27 cellular contexts compared by ENCODE assay signal in genomic region chr4:112823141-112823540, GRCh38.
"Had no signal": no experiment of that assay in that cellular context is flagged by ENCODE, and none has a peak within 500 bp of the region (broad histone marks: within the 10 kb centered on the region; RNA-seq: fewer than 3 reads in every experiment).

No MANE protein-coding gene starts in this region.

- H3K9me3 Mint-ChIP-seq: activated CD4-positive, alpha-beta T cell treated with anti-CD3 and anti-CD28 coated beads, Interleukin-2, amount 10 ng/mL, durations not matched to agents 7 days and 5 days; activated naive CD8-positive, alpha-beta T cell treated with anti-CD3 and anti-CD28 coated beads, Interleukin-2, amount 50 U/mL, for 24 hours; activated T-cell treated with anti-CD3 and anti-CD28 coated beads, Interleukin-2, amount 50 U/mL, for 24 hours; activated T-helper 2 cell treated with anti-CD3 and anti-CD28 coated beads, Interferon-gamma antibody, Interleukin-2, Interleukin-4, amounts not matched to agents 10 μg/mL and 5 μg/mL and 100 μg/mL, durations not matched to agents 14 hours and 24 hours and 36 hours had no signal

- H3K36me3 Mint-ChIP-seq: activated naive CD8-positive, alpha-beta T cell had no signal

- DNase-seq: activated CD4-positive, alpha-beta T cell treated with anti-CD3 and anti-CD28 coated beads for 36 hours; activated CD4-positive, alpha-beta T cell treated with anti-CD3 and anti-CD28 coated beads, Interleukin-2, amount 10 ng/mL, durations not matched to agents 7 days and 5 days; activated CD4-positive, alpha-beta T cell treated with anti-CD3 and anti-CD28 coated beads, Interleukin-2, amount 50 U/mL, for 48 hours; activated CD8-positive, alpha-beta T cell treated with anti-CD3 and anti-CD28 coated beads, Interleukin-2, amount 10 ng/mL, durations not matched to agents 7 days and 5 days; activated gamma-delta T cell; activated naive CD4-positive, alpha-beta T cell treated with Interleukin-2 at 50 U/mL for 16 hours; activated naive CD8-positive, alpha-beta T cell treated with anti-CD3 and anti-CD28 coated beads, Interleukin-2, amount 50 U/mL, for 24 hours; activated T-cell treated with anti-CD3 and anti-CD28 coated beads, Interleukin-2, amount 50 U/mL, for 24 hours; anterior cingulate cortex; brain microvascular endothelial cell; central memory CD4-positive, alpha-beta T cell; MM.1S; MV-4-11; NCI-H1436 treated with DMSO at 0.1 percent for 48 hours; NCI-H2029; NCI-H2107; NCI-H2171; NCI-H510A; NCI-H526; NCI-H748 treated with DMSO at 0.1 percent for 48 hours; PC-9; SIG-M5; T1000; WERI-Rb-1 had no signal

- H3K27ac Mint-ChIP-seq: activated CD4-positive, alpha-beta T cell treated with anti-CD3 and anti-CD28 coated beads for 36 hours; activated CD4-positive, alpha-beta T cell treated with anti-CD3 and anti-CD28 coated beads, Interleukin-2, amount 10 ng/mL, durations not matched to agents 7 days and 5 days; activated CD8-positive, alpha-beta T cell treated with anti-CD3 and anti-CD28 coated beads, Interleukin-2, amount 10 ng/mL, durations not matched to agents 7 days and 5 days; activated naive CD8-positive, alpha-beta T cell; activated naive CD8-positive, alpha-beta T cell treated with anti-CD3 and anti-CD28 coated beads, Interleukin-2, amount 50 U/mL, for 24 hours; activated T-cell treated with anti-CD3 and anti-CD28 coated beads, Interleukin-2, amount 50 U/mL, for 24 hours; activated T-helper 2 cell treated with anti-CD3 and anti-CD28 coated beads, Interferon-gamma antibody, Interleukin-2, Interleukin-4, amounts not matched to agents 10 μg/mL and 5 μg/mL and 100 μg/mL, durations not matched to agents 14 hours and 24 hours and 36 hours had no signal

- H3K4me3 Mint-ChIP-seq: activated CD4-positive, alpha-beta T cell treated with anti-CD3 and anti-CD28 coated beads for 36 hours; activated CD4-positive, alpha-beta T cell treated with anti-CD3 and anti-CD28 coated beads, Interleukin-2, amount 10 ng/mL, durations not matched to agents 7 days and 5 days; activated CD8-positive, alpha-beta T cell treated with anti-CD3 and anti-CD28 coated beads, Interleukin-2, amount 10 ng/mL, durations not matched to agents 7 days and 5 days; activated naive CD8-positive, alpha-beta T cell; activated naive CD8-positive, alpha-beta T cell treated with anti-CD3 and anti-CD28 coated beads, Interleukin-2, amount 50 U/mL, for 24 hours; activated T-cell treated with anti-CD3 and anti-CD28 coated beads, Interleukin-2, amount 50 U/mL, for 24 hours had no signal

- ATAC-seq: activated CD4-positive, alpha-beta T cell treated with anti-CD3 and anti-CD28 coated beads for 36 hours; activated CD8-positive, alpha-beta T cell treated with anti-CD3 and anti-CD28 coated beads, Interleukin-2, amount 10 ng/mL, durations not matched to agents 7 days and 5 days; activated naive CD8-positive, alpha-beta T cell treated with anti-CD3 and anti-CD28 coated beads, Interleukin-2, amount 50 U/mL, for 24 hours; Right ventricle myocardium inferior had no signal
